1 cellular context compared by ENCODE assay signal in genomic region chr11:125070699-125071254, GRCh38.
A peak's percentile ranks its signal among the peaks of the same experiment; 100 is the strongest.
TF ChIP-seq lines count a peak whose summit lies in the region.

No MANE protein-coding gene starts in this region.

TF ChIP-seq in K562, 482 proteins besides CTCF, POLR2A, EP300 and RAD21 (continued from another document and continues in another):
- TF ChIP-seq ZBTB11 (CRISPR knock-in tag; IDR thresholded peaks at IDR 0.05) (peak in 1 of 3 experiments; percentile 43; a peak in 1 of 6 replicates), NR2C2 (CRISPR knock-in tag; IDR thresholded peaks at IDR 0.05) (no peak), NR2C2 (tag; IDR thresholded peaks at IDR 0.05) (peak; percentile 88), ID3 (CRISPR knock-in tag; IDR thresholded peaks at IDR 0.05) (no peak), ID3 (tag; IDR thresholded peaks at IDR 0.05) (no peak), TFAP4 (CRISPR knock-in tag; IDR thresholded peaks at IDR 0.05; ENCODE audit: borderline replicate concordance) (peak; percentile 84; the same call in 1 of the 2 replicates), ZNF717 (CRISPR knock-in tag; IDR thresholded peaks at IDR 0.05) (no peak), ZNF444 (CRISPR knock-in tag; IDR thresholded peaks at IDR 0.05) (0 out of 2 replicates have a peak, but pooled peaks have one; percentile 32), LEF1 (IDR thresholded peaks at IDR 0.05) (peak; percentile 76), CTBP1 (IDR thresholded peaks at IDR 0.05; ENCODE audit: borderline replicate concordance) (peak; percentile 71), ZBTB40 (IDR thresholded peaks at IDR 0.05) (peak; percentile 48; the same call in 1 of the 2 replicates), ZBTB40 (CRISPR knock-in tag; IDR thresholded peaks at IDR 0.05) (no peak), MTA2 (IDR thresholded peaks at IDR 0.05; ENCODE audit: low read depth) (peak; percentile 17; the same call in 1 of the 2 replicates), ZNF134 (CRISPR knock-in tag; conservative IDR thresholded peaks at IDR 0.05) (peak; percentile 55; the same call in 1 of the 2 replicates), ZNF124 (CRISPR knock-in tag; IDR thresholded peaks at IDR 0.05) (no peak), NCOA1 (IDR thresholded peaks at IDR 0.05; ENCODE audit: low read depth) (peak; percentile 55; the same call in 1 of the 2 replicates), RAD51 (IDR thresholded peaks at IDR 0.05; ENCODE audit: borderline replicate concordance, low read depth) (peak; percentile 38; the same call in 1 of the 2 replicates), SIN3A (IDR thresholded peaks at IDR 0.05; ENCODE audit: borderline replicate concordance in 2 of 2, control insufficient read depth in 1 of 2, low read depth in 2 of 2, low read length in 2 of 2) (peak in 1 of 2 experiments; percentile 18; a peak in 1 of 4 replicates), CEBPG (CRISPR knock-in tag; IDR thresholded peaks at IDR 0.05) (peak; percentile 80), CEBPG (tag; conservative IDR thresholded peaks at IDR 0.05 in 1 of 2, IDR thresholded peaks at IDR 0.05 in 1 of 2) (peak; percentile 79 to 87), ZNF12 (CRISPR knock-in tag; IDR thresholded peaks at IDR 0.05) (no peak), KDM1A (IDR thresholded peaks at IDR 0.05) (0 out of 4 replicates have a peak, but pooled peaks of 1 of the 2 experiments have one; percentile 25), CREB3 (tag; conservative IDR thresholded peaks at IDR 0.05; ENCODE audit: low read depth) (peak; percentile 85), SOX6 (IDR thresholded peaks at IDR 0.05) (peak; percentile 35; the same call in 1 of the 2 replicates), E2F6 (IDR thresholded peaks at IDR 0.05; ENCODE audit: borderline replicate concordance in 1 of 2, extremely low read depth in 1 of 2, insufficient read depth in 1 of 2, insufficient read length in 1 of 2, low read depth in 1 of 2, low read length in 1 of 2, poor library complexity in 1 of 2, severe bottlenecking in 1 of 2) (peak; percentile 27 to 69), HDAC8 (tag; IDR thresholded peaks at IDR 0.05) (no peak), NFRKB (IDR thresholded peaks at IDR 0.05; ENCODE audit: low read depth) (peak; percentile 64; the same call in 1 of the 2 replicates), TAF9B (IDR thresholded peaks at IDR 0.05; ENCODE audit: partially characterized antibody) (peak; percentile 85)
- TF ChIP-seq, protein P1, sequence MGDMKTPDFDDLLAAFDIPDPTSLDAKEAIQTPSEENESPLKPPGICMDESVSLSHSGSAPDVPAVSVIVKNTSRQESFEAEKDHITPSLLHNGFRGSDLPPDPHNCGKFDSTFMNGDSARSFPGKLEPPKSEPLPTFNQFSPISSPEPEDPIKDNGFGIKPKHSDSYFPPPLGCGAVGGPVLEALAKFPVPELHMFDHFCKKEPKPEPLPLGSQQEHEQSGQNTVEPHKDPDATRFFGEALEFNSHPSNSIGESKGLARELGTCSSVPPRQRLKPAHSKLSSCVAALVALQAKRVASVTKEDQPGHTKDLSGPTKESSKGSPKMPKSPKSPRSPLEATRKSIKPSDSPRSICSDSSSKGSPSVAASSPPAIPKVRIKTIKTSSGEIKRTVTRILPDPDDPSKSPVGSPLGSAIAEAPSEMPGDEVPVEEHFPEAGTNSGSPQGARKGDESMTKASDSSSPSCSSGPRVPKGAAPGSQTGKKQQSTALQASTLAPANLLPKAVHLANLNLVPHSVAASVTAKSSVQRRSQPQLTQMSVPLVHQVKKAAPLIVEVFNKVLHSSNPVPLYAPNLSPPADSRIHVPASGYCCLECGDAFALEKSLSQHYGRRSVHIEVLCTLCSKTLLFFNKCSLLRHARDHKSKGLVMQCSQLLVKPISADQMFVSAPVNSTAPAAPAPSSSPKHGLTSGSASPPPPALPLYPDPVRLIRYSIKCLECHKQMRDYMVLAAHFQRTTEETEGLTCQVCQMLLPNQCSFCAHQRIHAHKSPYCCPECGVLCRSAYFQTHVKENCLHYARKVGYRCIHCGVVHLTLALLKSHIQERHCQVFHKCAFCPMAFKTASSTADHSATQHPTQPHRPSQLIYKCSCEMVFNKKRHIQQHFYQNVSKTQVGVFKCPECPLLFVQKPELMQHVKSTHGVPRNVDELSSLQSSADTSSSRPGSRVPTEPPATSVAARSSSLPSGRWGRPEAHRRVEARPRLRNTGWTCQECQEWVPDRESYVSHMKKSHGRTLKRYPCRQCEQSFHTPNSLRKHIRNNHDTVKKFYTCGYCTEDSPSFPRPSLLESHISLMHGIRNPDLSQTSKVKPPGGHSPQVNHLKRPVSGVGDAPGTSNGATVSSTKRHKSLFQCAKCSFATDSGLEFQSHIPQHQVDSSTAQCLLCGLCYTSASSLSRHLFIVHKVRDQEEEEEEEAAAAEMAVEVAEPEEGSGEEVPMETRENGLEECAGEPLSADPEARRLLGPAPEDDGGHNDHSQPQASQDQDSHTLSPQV (IDR thresholded peaks at IDR 0.05) = peak; percentile 89
- TF ChIP-seq, protein P2, sequence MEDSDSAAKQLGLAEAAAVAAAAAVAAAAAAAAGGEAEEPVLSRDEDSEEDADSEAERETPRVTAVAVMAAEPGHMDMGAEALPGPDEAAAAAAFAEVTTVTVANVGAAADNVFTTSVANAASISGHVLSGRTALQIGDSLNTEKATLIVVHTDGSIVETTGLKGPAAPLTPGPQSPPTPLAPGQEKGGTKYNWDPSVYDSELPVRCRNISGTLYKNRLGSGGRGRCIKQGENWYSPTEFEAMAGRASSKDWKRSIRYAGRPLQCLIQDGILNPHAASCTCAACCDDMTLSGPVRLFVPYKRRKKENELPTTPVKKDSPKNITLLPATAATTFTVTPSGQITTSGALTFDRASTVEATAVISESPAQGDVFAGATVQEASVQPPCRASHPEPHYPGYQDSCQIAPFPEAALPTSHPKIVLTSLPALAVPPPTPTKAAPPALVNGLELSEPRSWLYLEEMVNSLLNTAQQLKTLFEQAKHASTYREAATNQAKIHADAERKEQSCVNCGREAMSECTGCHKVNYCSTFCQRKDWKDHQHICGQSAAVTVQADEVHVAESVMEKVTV (CRISPR knock-in tag; IDR thresholded peaks at IDR 0.05) = 0 out of 2 replicates have a peak, but pooled peaks have one; percentile 13
- TF ChIP-seq, protein P3, sequence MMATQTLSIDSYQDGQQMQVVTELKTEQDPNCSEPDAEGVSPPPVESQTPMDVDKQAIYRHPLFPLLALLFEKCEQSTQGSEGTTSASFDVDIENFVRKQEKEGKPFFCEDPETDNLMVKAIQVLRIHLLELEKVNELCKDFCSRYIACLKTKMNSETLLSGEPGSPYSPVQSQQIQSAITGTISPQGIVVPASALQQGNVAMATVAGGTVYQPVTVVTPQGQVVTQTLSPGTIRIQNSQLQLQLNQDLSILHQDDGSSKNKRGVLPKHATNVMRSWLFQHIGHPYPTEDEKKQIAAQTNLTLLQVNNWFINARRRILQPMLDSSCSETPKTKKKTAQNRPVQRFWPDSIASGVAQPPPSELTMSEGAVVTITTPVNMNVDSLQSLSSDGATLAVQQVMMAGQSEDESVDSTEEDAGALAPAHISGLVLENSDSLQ (IDR thresholded peaks at IDR 0.05) = peak; percentile 47; the same call in 1 of the 2 replicates
